ENCODE assay signal across 16 cellular contexts in the genomic region with DNA sequence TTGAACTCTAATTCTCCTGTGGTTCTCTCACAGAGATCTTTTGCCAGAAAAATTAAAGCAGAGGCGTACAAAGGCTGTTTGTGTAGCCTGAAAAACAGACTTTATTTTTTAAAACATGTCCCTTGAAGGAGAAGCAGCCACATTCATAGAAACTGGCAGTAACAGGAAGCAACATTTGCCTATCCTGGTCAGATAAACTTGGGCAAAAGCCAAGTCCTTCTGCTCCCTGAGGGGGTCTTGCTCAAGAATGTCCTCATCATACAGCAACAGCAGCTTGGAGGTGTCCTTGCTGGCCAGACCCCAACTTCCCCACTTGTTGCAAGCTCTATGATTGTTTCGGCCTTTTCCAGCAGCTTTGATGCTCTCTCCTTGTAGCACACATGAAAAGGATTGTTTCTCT. TPM values are rescaled to one million over a fixed set of nuclear protein-coding genes. Genes with fewer than 3 reads are reported as not detected.
DNase-seq lines count a peak whose midpoint lies in the region; ATAC-seq and TF ChIP-seq lines count a peak whose summit lies in the region.
"Had no signal": no experiment of that assay in that cellular context is flagged by ENCODE, and none has a peak within 500 bp of the region (broad histone marks: within the 10 kb centered on the region; RNA-seq: fewer than 3 reads in every experiment).

No MANE protein-coding gene starts in this region.

- BruUV-seq in Calu3 (replicated peaks; lab: Mats Ljungman, UMichigan) = no TSS peak

- no peak for TF ChIP-seq CTCF in Calu3 (IDR thresholded peaks at IDR 0.05; ENCODE audit: unreplicated experiment)
- TF ChIP-seq CTCF in endothelial cell (IDR thresholded peaks at IDR 0.05; ENCODE audit: unreplicated experiment) = no peak
- no peak for TF ChIP-seq CTCF in progenitor cell of endocrine pancreas (IDR thresholded peaks at IDR 0.05; ENCODE audit: unreplicated experiment)

- H3K27me3 Mint-ChIP-seq in Calu3 (ENCODE audit: unreplicated experiment) (no peaks in the 10 kb centered on the region), endothelial cell (ENCODE audit: unreplicated experiment) (no peaks in the 10 kb centered on the region), progenitor cell of endocrine pancreas (no peaks in the 10 kb centered on the region)
- no peaks in the 10 kb centered on the region for H3K27me3 Mint-ChIP-seq in activated T-cell treated with anti-CD3 and anti-CD28 coated beads, Interleukin-2, amount 50 U/mL, for 72 hours (ENCODE audit: low read depth)

- DNase-seq in Calu3 (no peak), NCI-H69 (lab: John Stamatoyannopoulos, UW) (peak; percentile 12), endothelial cell (ENCODE audit: low spot score) (no peak), progenitor cell of endocrine pancreas (ENCODE audit: low spot score, unreplicated experiment) (no peak), NCI-H1417 (lab: John Stamatoyannopoulos, UW) (no peak), iPS-NIHi11 (ENCODE audit: low spot score) (no peak), NK-92 (lab: John Stamatoyannopoulos, UW; ENCODE audit: unreplicated experiment) (no peak)
- no peak for DNase-seq in activated T-cell treated with anti-CD3 and anti-CD28 coated beads, Interleukin-2, amount 50 U/mL, for 72 hours
- DNase-seq: activated naive CD4-positive, alpha-beta T cell treated with Interleukin-2 at 50 U/mL for 16 hours; dorsolateral prefrontal cortex; hippocampal formation; Kasumi-1; mucosa of descending colon; NCI-H510A; retina had no signal

- H3K36me3 Mint-ChIP-seq in Calu3 (ENCODE audit: insufficient read depth, unreplicated experiment) (peaks cover 23% of the 10 kb centered on the region), endothelial cell (ENCODE audit: low read depth, unreplicated experiment) (peaks cover 17% of the 10 kb centered on the region), progenitor cell of endocrine pancreas (ENCODE audit: insufficient read depth) (peaks cover 2% of the 10 kb centered on the region)
- peaks cover 9 to 11% of the 10 kb centered on the region in 2 donors for H3K36me3 Mint-ChIP-seq in activated T-cell treated with anti-CD3 and anti-CD28 coated beads, Interleukin-2, amount 50 U/mL, for 72 hours (ENCODE audit: insufficient read depth in 2 of 2)

- CTCF ChIA-PET in Calu3 (lab: Charles Lee) = no interaction called here

- H3K9me3 Mint-ChIP-seq in Calu3 (ENCODE audit: low read depth, unreplicated experiment) = peaks cover 3% of the 10 kb centered on the region
- H3K9me3 Mint-ChIP-seq in endothelial cell (ENCODE audit: unreplicated experiment) = peaks cover 12% of the 10 kb centered on the region
- H3K9me3 Mint-ChIP-seq in progenitor cell of endocrine pancreas (ENCODE audit: low read depth) = peaks cover 25% of the 10 kb centered on the region
- H3K9me3 Mint-ChIP-seq in activated T-cell treated with anti-CD3 and anti-CD28 coated beads, Interleukin-2, amount 50 U/mL, for 72 hours = peaks cover 5 to 8% of the 10 kb centered on the region in 2 donors

- H3K4me1 Mint-ChIP-seq in Calu3 (ENCODE audit: low read depth, unreplicated experiment) = peaks cover 48% of the 10 kb centered on the region
- H3K4me1 Mint-ChIP-seq in endothelial cell (ENCODE audit: unreplicated experiment) = no peaks in the 10 kb centered on the region
- peaks cover 4% of the 10 kb centered on the region for H3K4me1 Mint-ChIP-seq in progenitor cell of endocrine pancreas (ENCODE audit: low read depth)
- H3K4me1 Mint-ChIP-seq in activated T-cell treated with anti-CD3 and anti-CD28 coated beads, Interleukin-2, amount 50 U/mL, for 72 hours (ENCODE audit: low read depth) = peaks cover 6% of the 10 kb centered on the region

- H3K27ac Mint-ChIP-seq in Calu3 (ENCODE audit: unreplicated experiment) (peak overlapping the region; percentile 91), endothelial cell (ENCODE audit: unreplicated experiment) (peak overlapping the region; percentile 9), progenitor cell of endocrine pancreas (peak overlapping the region; percentile 30)
- H3K27ac Mint-ChIP-seq in activated T-cell treated with anti-CD3 and anti-CD28 coated beads, Interleukin-2, amount 50 U/mL, for 72 hours = no peak overlapping the region

- intact Hi-C loops in Calu3 (cut with micrococcal nuclease; ENCODE audit: unreplicated experiment) = no loop called here

- ATAC-seq in activated T-cell treated with anti-CD3 and anti-CD28 coated beads, Interleukin-2, amount 50 U/mL, for 72 hours (replicated peaks in 1 of 2) = no peak
- ATAC-seq: GM12878, mucosa of descending colon had no signal

- H3K4me3 Mint-ChIP-seq in Calu3 (ENCODE audit: low read depth, unreplicated experiment) = peak overlapping the region; percentile 78
- H3K4me3 Mint-ChIP-seq in endothelial cell (ENCODE audit: unreplicated experiment) = no peak overlapping the region
- H3K4me3 Mint-ChIP-seq in progenitor cell of endocrine pancreas (ENCODE audit: low read depth) = no peak overlapping the region
- no peak overlapping the region for H3K4me3 Mint-ChIP-seq in activated T-cell treated with anti-CD3 and anti-CD28 coated beads, Interleukin-2, amount 50 U/mL, for 72 hours

RNA-seq across cellular contexts. Expression of gene MSTO1, which starts 36.3 kb away (rescaled TPM):
- 75.2 and 87.5 TPM in 2 replicates for total RNA-seq in Calu3 (2022)
- 34.5 TPM for total RNA-seq in endothelial cell (ENCODE audit: unreplicated experiment)
- total RNA-seq in progenitor cell of endocrine pancreas = 53.4 and 62.1 TPM in 2 replicates
- total RNA-seq in activated T-cell treated with anti-CD3 and anti-CD28 coated beads, Interleukin-2, amount 50 U/mL, for 72 hours = 10 to 100 TPM; 41.6 to 53.3 TPM

RNA-seq across cellular contexts. Expression of gene YY1AP1, which starts 42.3 kb away (rescaled TPM):
- 76.2 and 81.4 TPM in 2 replicates for total RNA-seq in Calu3 (2022)
- total RNA-seq in endothelial cell (ENCODE audit: unreplicated experiment) = 42.3 TPM
- total RNA-seq in progenitor cell of endocrine pancreas = 54.6 and 56.2 TPM in 2 replicates
- 10 to 100 TPM; 94.5 to 98.9 TPM for total RNA-seq in activated T-cell treated with anti-CD3 and anti-CD28 coated beads, Interleukin-2, amount 50 U/mL, for 72 hours

RNA-seq across cellular contexts. Expression of gene DAP3, which starts 42.6 kb away (rescaled TPM):
- 192 and 199 TPM in 2 replicates for total RNA-seq in Calu3 (2022)
- total RNA-seq in endothelial cell (ENCODE audit: unreplicated experiment) = 120 TPM
- total RNA-seq in progenitor cell of endocrine pancreas = 121 and 126 TPM in 2 replicates
- total RNA-seq in activated T-cell treated with anti-CD3 and anti-CD28 coated beads, Interleukin-2, amount 50 U/mL, for 72 hours = 100 to 1,000 TPM; 123 to 135 TPM
